In the genomic region with DNA sequence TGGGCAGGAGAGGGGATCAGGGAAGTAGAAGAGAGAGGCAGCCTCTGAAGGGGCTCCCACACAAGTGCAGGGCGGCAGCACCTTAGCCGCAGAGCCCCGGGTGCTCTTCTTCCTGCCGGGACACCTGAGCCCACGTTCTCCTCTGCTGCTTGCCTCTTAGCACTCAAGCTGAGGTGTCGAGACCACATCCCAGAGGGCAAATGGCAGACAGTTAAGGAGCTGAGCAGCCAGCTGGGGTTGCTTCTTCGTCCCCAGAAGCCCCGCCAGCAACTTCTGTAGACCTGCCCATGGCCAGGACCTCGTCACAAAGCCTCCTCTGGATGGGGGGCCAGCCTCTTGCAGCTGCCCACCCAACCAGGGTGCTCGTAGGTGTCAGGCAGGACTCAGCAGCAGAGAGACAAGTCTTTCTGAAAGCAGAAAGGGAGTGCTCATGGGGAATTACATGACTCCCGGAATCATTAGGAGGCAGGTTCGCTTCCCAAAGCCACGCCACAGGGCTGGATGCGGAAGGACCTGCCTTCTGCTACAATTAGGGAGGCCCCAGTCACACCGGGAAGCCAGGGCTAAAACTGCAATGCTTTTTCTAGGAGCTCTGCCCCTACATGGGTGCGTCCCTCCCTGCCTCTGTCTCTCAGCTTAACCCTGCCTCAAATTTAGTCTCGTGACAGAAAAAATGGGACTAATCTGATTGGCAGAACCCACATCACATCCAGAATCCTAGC, we compare ENCODE assay signal across 1 cellular context.
TF ChIP-seq lines count a peak whose summit lies in the region.

No MANE protein-coding gene starts in this region.

TF ChIP-seq in WTC11, 78 proteins besides CTCF, POLR2A, EP300 and RAD21 (continued from another document):
- TF ChIP-seq MYBL2 (CRISPR knock-in tag; IDR thresholded peaks at IDR 0.05) = no peak
- TF ChIP-seq, protein P1, sequence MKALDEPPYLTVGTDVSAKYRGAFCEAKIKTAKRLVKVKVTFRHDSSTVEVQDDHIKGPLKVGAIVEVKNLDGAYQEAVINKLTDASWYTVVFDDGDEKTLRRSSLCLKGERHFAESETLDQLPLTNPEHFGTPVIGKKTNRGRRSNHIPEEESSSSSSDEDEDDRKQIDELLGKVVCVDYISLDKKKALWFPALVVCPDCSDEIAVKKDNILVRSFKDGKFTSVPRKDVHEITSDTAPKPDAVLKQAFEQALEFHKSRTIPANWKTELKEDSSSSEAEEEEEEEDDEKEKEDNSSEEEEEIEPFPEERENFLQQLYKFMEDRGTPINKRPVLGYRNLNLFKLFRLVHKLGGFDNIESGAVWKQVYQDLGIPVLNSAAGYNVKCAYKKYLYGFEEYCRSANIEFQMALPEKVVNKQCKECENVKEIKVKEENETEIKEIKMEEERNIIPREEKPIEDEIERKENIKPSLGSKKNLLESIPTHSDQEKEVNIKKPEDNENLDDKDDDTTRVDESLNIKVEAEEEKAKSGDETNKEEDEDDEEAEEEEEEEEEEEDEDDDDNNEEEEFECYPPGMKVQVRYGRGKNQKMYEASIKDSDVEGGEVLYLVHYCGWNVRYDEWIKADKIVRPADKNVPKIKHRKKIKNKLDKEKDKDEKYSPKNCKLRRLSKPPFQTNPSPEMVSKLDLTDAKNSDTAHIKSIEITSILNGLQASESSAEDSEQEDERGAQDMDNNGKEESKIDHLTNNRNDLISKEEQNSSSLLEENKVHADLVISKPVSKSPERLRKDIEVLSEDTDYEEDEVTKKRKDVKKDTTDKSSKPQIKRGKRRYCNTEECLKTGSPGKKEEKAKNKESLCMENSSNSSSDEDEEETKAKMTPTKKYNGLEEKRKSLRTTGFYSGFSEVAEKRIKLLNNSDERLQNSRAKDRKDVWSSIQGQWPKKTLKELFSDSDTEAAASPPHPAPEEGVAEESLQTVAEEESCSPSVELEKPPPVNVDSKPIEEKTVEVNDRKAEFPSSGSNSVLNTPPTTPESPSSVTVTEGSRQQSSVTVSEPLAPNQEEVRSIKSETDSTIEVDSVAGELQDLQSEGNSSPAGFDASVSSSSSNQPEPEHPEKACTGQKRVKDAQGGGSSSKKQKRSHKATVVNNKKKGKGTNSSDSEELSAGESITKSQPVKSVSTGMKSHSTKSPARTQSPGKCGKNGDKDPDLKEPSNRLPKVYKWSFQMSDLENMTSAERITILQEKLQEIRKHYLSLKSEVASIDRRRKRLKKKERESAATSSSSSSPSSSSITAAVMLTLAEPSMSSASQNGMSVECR (CRISPR knock-in tag; IDR thresholded peaks at IDR 0.05; ENCODE audit: borderline replicate concordance) = no peak
- TF ChIP-seq TP53 (CRISPR knock-in tag; IDR thresholded peaks at IDR 0.05) = no peak
- no peak for TF ChIP-seq ZBTB21 (CRISPR knock-in tag; IDR thresholded peaks at IDR 0.05; ENCODE audit: borderline replicate concordance)
- no peak for TF ChIP-seq ETV6 (CRISPR knock-in tag; IDR thresholded peaks at IDR 0.05)
- TF ChIP-seq TEAD4 (CRISPR knock-in tag; IDR thresholded peaks at IDR 0.05) = no peak
- no peak for TF ChIP-seq NR2C2 (CRISPR knock-in tag; IDR thresholded peaks at IDR 0.05)
